ENCODE assay signal across 25 cellular contexts in genomic region chr9:87703636-87704276, GRCh38. TPM values are rescaled to one million over a fixed set of nuclear protein-coding genes. Genes with fewer than 3 reads are reported as not detected.
A peak's percentile ranks its signal among the peaks of the same experiment; 100 is the strongest.
DNase-seq lines count a peak whose midpoint lies in the region; ATAC-seq and TF ChIP-seq lines count a peak whose summit lies in the region.
"Had no signal": no experiment of that assay in that cellular context is flagged by ENCODE, and none has a peak within 500 bp of the region (broad histone marks: within the 10 kb centered on the region; RNA-seq: fewer than 3 reads in every experiment).

No MANE protein-coding gene starts in this region.

- TF ChIP-seq CTCF in MCF 10A (IDR thresholded peaks at IDR 0.05; ENCODE audit: unreplicated experiment), result no peak
- TF ChIP-seq CTCF in breast epithelium (IDR thresholded peaks at IDR 0.05), result no peak
- TF ChIP-seq CTCF in esophagus squamous epithelium (IDR thresholded peaks at IDR 0.05), result no peak

- peak; percentile 53 for DNase-seq in MCF 10A (ENCODE audit: unreplicated experiment)
- DNase-seq in breast epithelium (ENCODE audit: low spot score in 2 of 2), result no peak
- peak; percentile 19 for DNase-seq in glomerular visceral epithelial cell (ENCODE audit: extremely low spot score)
- DNase-seq in mesenteric fat pad (ENCODE audit: low spot score), result peak; percentile 65
- DNase-seq in esophagus squamous epithelium (lab: John Stamatoyannopoulos, UW), result no peak
- no peak for DNase-seq in NCI-H1694 (lab: John Stamatoyannopoulos, UW)
- DNase-seq in activated naive CD4-positive, alpha-beta T cell treated with Interleukin-2 at 50 U/mL for 16 hours, result no peak
- DNase-seq: activated CD4-positive, alpha-beta T cell treated with anti-CD3 and anti-CD28 coated beads for 36 hours; activated CD8-positive, alpha-beta T cell treated with anti-CD3 and anti-CD28 coated beads, Interleukin-2, amount 10 ng/mL, durations not matched to agents 7 days and 5 days; activated naive CD8-positive, alpha-beta T cell treated with anti-CD3 and anti-CD28 coated beads, Interleukin-2, amount 10 ng/mL, durations not matched to agents 7 days and 5 days; glutamatergic neuron; H7; kidney; MG63; NCI-H1436; NCI-H2107; NCI-H446; stimulated activated naive CD4-positive, alpha-beta T cell treated with Interleukin-2 at 50 U/mL for 16 hours had no signal

- intact Hi-C loops in MCF 10A (cut with micrococcal nuclease) (no loop called here), breast epithelium (cut with DNase I; ENCODE audit: low total_unique reads) (no loop called here), esophagus squamous epithelium (cut with DNase I) (no loop called here)

- TF ChIP-seq POLR2A in breast epithelium (IDR thresholded peaks at IDR 0.05), result no peak
- TF ChIP-seq POLR2A in esophagus squamous epithelium (IDR thresholded peaks at IDR 0.05), result no peak

- no peak for ATAC-seq in GM19035 (IDR thresholded peaks at IDR 0.05; ENCODE audit: unreplicated experiment)
- ATAC-seq: activated CD4-positive, alpha-beta T cell treated with anti-CD3 and anti-CD28 coated beads for 36 hours; activated CD8-positive, alpha-beta T cell treated with anti-CD3 and anti-CD28 coated beads, Interleukin-2, amount 10 ng/mL, durations not matched to agents 7 days and 5 days; Right ventricle myocardium inferior had no signal

- no peaks in the 10 kb centered on the region for H3K27me3 Mint-ChIP-seq in MCF 10A (ENCODE audit: insufficient read depth, unreplicated experiment)

- H3K4me3 ChIP-seq in breast epithelium (no peak overlapping the region), esophagus squamous epithelium (no peak overlapping the region)
- H3K4me3 ChIP-seq: MG63, prostate gland, thoracic aorta had no signal

- BruUV-seq in MCF 10A (replicated peaks; lab: Mats Ljungman, UMichigan), result no TSS peak

- no peak overlapping the region for H3K4me3 Mint-ChIP-seq in MCF 10A (ENCODE audit: unreplicated experiment)
- H3K4me3 Mint-ChIP-seq: activated CD4-positive, alpha-beta T cell treated with anti-CD3 and anti-CD28 coated beads for 36 hours; activated CD8-positive, alpha-beta T cell treated with anti-CD3 and anti-CD28 coated beads, Interleukin-2, amount 10 ng/mL, durations not matched to agents 7 days and 5 days; activated naive CD8-positive, alpha-beta T cell treated with anti-CD3 and anti-CD28 coated beads, Interleukin-2, amount 10 ng/mL, durations not matched to agents 7 days and 5 days; B cell; T-helper 2 cell treated with Interferon-gamma antibody and Interleukin-4, amounts not matched to agents 5 μg/mL and 100 μg/mL, for 36 hours had no signal

- H3K27ac Mint-ChIP-seq in MCF 10A (ENCODE audit: low read depth, unreplicated experiment), result no peak overlapping the region
- H3K27ac Mint-ChIP-seq: activated CD4-positive, alpha-beta T cell treated with anti-CD3 and anti-CD28 coated beads for 36 hours; activated CD8-positive, alpha-beta T cell treated with anti-CD3 and anti-CD28 coated beads, Interleukin-2, amount 10 ng/mL, durations not matched to agents 7 days and 5 days; activated naive CD8-positive, alpha-beta T cell treated with anti-CD3 and anti-CD28 coated beads, Interleukin-2, amount 10 ng/mL, durations not matched to agents 7 days and 5 days; B cell; T-helper 2 cell treated with Interferon-gamma antibody and Interleukin-4, amounts not matched to agents 5 μg/mL and 100 μg/mL, for 36 hours had no signal

- H3K9me3 Mint-ChIP-seq in MCF 10A (ENCODE audit: unreplicated experiment), result no peaks in the 10 kb centered on the region
- H3K9me3 Mint-ChIP-seq: activated naive CD8-positive, alpha-beta T cell treated with anti-CD3 and anti-CD28 coated beads, Interleukin-2, amount 10 ng/mL, durations not matched to agents 7 days and 5 days; T-helper 2 cell treated with Interferon-gamma antibody and Interleukin-4, amounts not matched to agents 5 μg/mL and 100 μg/mL, for 36 hours had no signal

- H3K36me3 Mint-ChIP-seq in MCF 10A (ENCODE audit: insufficient read depth, unreplicated experiment), result peaks cover 44% of the 10 kb centered on the region
- H3K36me3 Mint-ChIP-seq: activated naive CD8-positive, alpha-beta T cell treated with anti-CD3 and anti-CD28 coated beads, Interleukin-2, amount 10 ng/mL, durations not matched to agents 7 days and 5 days had no signal

- POLR2A ChIA-PET in MCF 10A (lab: Yijun Ruan, JAX), result interaction anchor here (0.8 to 1.4 kb wide), 3 partner anchors 11 to 23 kb away, joined by 3 to 6 read pairs (median 4); partner anchors contain the start of gene CTSL

- H3K4me1 Mint-ChIP-seq in MCF 10A (ENCODE audit: insufficient read depth, unreplicated experiment), result peaks cover 5% of the 10 kb centered on the region
- H3K4me1 Mint-ChIP-seq: B cell had no signal

- H3K27ac ChIP-seq in breast epithelium (no peak overlapping the region), esophagus squamous epithelium (no peak overlapping the region)
- H3K27ac ChIP-seq: prostate gland, thoracic aorta had no signal

- no peaks in the 10 kb centered on the region for H3K4me1 ChIP-seq in breast epithelium
- H3K4me1 ChIP-seq in esophagus squamous epithelium, result no peaks in the 10 kb centered on the region
- H3K4me1 ChIP-seq: prostate gland had no signal

- H3K36me3 ChIP-seq in breast epithelium (no peaks in the 10 kb centered on the region), esophagus squamous epithelium (peaks cover 0 to 27% (median 0%) of the 10 kb centered on the region in 3 donors)
- H3K36me3 ChIP-seq: prostate gland, thoracic aorta had no signal

- WGBS in esophagus squamous epithelium, 2 donors, result 71 to 81% methylated on average over 6 to 7 of the region's 7 CpGs

- CTCF ChIA-PET in MCF 10A (lab: Yijun Ruan, JAX), result interaction anchor here (0.7 kb wide), 1 partner anchor 90 kb away, joined by 3 read pairs; no protein-coding TSS in a partner anchor

- H3K27me3 ChIP-seq in breast epithelium (no peaks in the 10 kb centered on the region), esophagus squamous epithelium (no peaks in the 10 kb centered on the region)
- H3K27me3 ChIP-seq: MG63 had no signal

- H3K9me3 ChIP-seq in breast epithelium (no peaks in the 10 kb centered on the region), esophagus squamous epithelium (no peaks in the 10 kb centered on the region)
- H3K9me3 ChIP-seq: MG63, prostate gland, thoracic aorta had no signal

RNA-seq across cellular contexts. Expression of gene CTSL, which starts 22.2 kb away (rescaled TPM):
- 84.2 and 141 TPM in 2 replicates for total RNA-seq in MCF 10A (2022)
- total RNA-seq in breast epithelium, result 100 to 1,000 TPM in 2 of 3 donors, 10 to 100 TPM in 1; 89.0 to 147 (median 134) TPM
- 729 TPM for total RNA-seq in mesenteric fat pad
- 10 to 100 TPM in 3 of 4 donors, 1 to 10 TPM in 1; 7.6 to 64.2 (median 42.4) TPM for total RNA-seq in esophagus squamous epithelium
- total RNA-seq: activated CD8-positive, alpha-beta T cell treated with anti-CD3 and anti-CD28 coated beads, Interleukin-2, amount 10 ng/mL, durations not matched to agents 7 days and 5 days; OCI-LY7 had no signal

Comparison
In these comparisons a context has a peak if more than half of its experiments do, and no peak if none do; other contexts are left out.
1. DNase-seq: peak in MCF 10A (single experiment), glomerular visceral epithelial cell (single experiment) and mesenteric fat pad (single experiment); none in breast epithelium (0 of 2), esophagus squamous epithelium (single experiment), NCI-H1694 (single experiment) and activated naive CD4-positive, alpha-beta T cell treated with Interleukin-2 at 50 U/mL for 16 hours (single experiment).